8 cellular contexts compared by ENCODE assay signal in the genomic region with DNA sequence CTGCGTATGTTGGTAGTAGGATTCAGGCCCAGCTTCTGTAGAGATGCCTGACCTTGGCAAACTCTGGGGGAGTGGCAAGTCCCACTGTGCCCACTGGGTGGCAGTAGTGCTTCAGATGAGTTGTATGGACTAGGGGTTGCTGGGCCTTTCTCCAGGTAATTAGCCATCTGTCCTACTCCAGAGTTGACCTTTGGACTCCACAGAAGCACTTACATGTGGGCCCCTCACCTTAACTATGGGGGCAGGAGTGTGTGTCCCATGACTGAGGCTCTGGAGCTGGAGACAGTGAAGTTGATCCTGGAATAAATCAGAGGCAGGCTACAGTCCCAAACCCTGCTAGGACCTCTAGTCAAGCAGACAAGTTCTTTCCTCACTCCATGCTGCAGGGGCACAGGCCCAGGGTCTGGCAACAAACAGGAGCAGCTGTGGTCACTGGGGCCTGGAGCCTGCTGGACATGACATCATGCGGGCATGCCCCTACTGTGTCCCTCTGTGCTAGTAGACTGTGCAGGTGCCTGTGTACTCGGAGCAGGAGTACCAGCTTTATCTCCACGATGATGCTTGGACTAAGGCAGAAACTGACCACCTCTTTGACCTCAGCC. TPM values are rescaled to one million over a fixed set of nuclear protein-coding genes. Genes with fewer than 3 reads are reported as not detected.
DNase-seq lines count a peak whose midpoint lies in the region; ATAC-seq and TF ChIP-seq lines count a peak whose summit lies in the region.

No MANE protein-coding gene starts in this region.

- H3K27ac Mint-ChIP-seq in endothelial cell (ENCODE audit: unreplicated experiment) = peak overlapping the region; percentile 54

- peak overlapping the region; percentile 79 for H3K4me3 Mint-ChIP-seq in endothelial cell (ENCODE audit: unreplicated experiment)

- peak; percentile 80 for TF ChIP-seq CTCF in endothelial cell (IDR thresholded peaks at IDR 0.05; ENCODE audit: unreplicated experiment)

- peaks cover 8% of the 10 kb centered on the region for H3K27me3 Mint-ChIP-seq in endothelial cell (ENCODE audit: unreplicated experiment)

- H3K36me3 Mint-ChIP-seq in endothelial cell (ENCODE audit: low read depth, unreplicated experiment) = peaks cover 45% of the 10 kb centered on the region

- no peaks in the 10 kb centered on the region for H3K9me3 Mint-ChIP-seq in endothelial cell (ENCODE audit: unreplicated experiment)

- peaks cover 16% of the 10 kb centered on the region for H3K4me1 Mint-ChIP-seq in endothelial cell (ENCODE audit: unreplicated experiment)

- DNase-seq in Caki2 (ENCODE audit: low read depth) (peak; percentile 64), HT-29 (ENCODE audit: low spot score) (peak; percentile 91), NOMO-1 treated with DMSO at 0.1 percent for 48 hours (lab: John Stamatoyannopoulos, UW; ENCODE audit: unreplicated experiment) (peak; percentile 65), endothelial cell (ENCODE audit: low spot score) (peak; percentile 84), middle frontal gyrus (ENCODE audit: extremely low spot score, low spot score) (peak; percentile 40)
- DNase-seq in activated CD8-positive, alpha-beta memory T cell treated with anti-CD3 and anti-CD28 coated beads, Interleukin-2, amount 50 U/mL, for 24 hours (ENCODE audit: extremely low read depth) = peak; percentile 49
- DNase-seq in stimulated activated CD8-positive, alpha-beta memory T cell treated with anti-CD3 and anti-CD28 coated beads, Interleukin-4, amount 100 ng/mL, for 24 hours (ENCODE audit: low read depth) = peak; percentile 65

- no peak for ATAC-seq in GM18858 (IDR thresholded peaks at IDR 0.05; ENCODE audit: unreplicated experiment)

- in situ Hi-C loops in Caki2 (cut with HindIII; ENCODE audit: low pct_unique_long_range_greater_than_20kb, low sequenced_read_pairs) = no loop called here

RNA-seq across cellular contexts. Expression of a gene that starts 4.6 kb away (rescaled TPM):
- 45.5 and 58.7 TPM in 2 replicates for total RNA-seq in Caki2 (2014; rRNA removed; shearing (Covaris generic); ENCODE audit: low replicate concordance)
- total RNA-seq in HT-29 (2014; rRNA removed; shearing (Covaris generic)) = 29.7 and 43.9 TPM in 2 replicates
- 87.9 TPM for total RNA-seq in endothelial cell (ENCODE audit: unreplicated experiment)

Comparison
In these comparisons a context has a peak if more than half of its experiments do, and no peak if none do; other contexts are left out.
1. DNase-seq: peak in every context shown above with its lines; median percentile 91 in HT-29; 84 in endothelial cell; 65 in NOMO-1 treated with DMSO at 0.1 percent for 48 hours; 65 in stimulated activated CD8-positive, alpha-beta memory T cell treated with anti-CD3 and anti-CD28 coated beads, Interleukin-4, amount 100 ng/mL, for 24 hours; 64 in Caki2; 49 in activated CD8-positive, alpha-beta memory T cell treated with anti-CD3 and anti-CD28 coated beads, Interleukin-2, amount 50 U/mL, for 24 hours; 40 in middle frontal gyrus.